ENCODE assay signal across 1 cellular context in genomic region chr6:144095134-144096002, GRCh38.
TF ChIP-seq lines count a peak whose summit lies in the region.

Gene SF3B5, minus strand, starts transcription at chr6:144095573. Its CDS starts 76 bp downstream, at chr6:144095497.

TF ChIP-seq in HepG2, 621 proteins besides CTCF, POLR2A, EP300 and RAD21 (continued from another document and continues in another):
- TF ChIP-seq ZBED4 (CRISPR knock-in tag; IDR thresholded peaks at IDR 0.05; ENCODE audit: borderline replicate concordance): 0 out of 2 replicates have a peak, but pooled peaks have one; percentile 51
- TF ChIP-seq ZNF256 (CRISPR knock-in tag; conservative IDR thresholded peaks at IDR 0.05): no peak
- TF ChIP-seq ZNF20 (CRISPR knock-in tag; IDR thresholded peaks at IDR 0.05): no peak
- TF ChIP-seq FOXK1 (CRISPR knock-in tag; IDR thresholded peaks at IDR 0.05; ENCODE audit: borderline replicate concordance, low read depth): peak; percentile 98
- TF ChIP-seq ZBTB38 (CRISPR knock-in tag; IDR thresholded peaks at IDR 0.05): no peak; the same call in none of the 2 replicates
- no peak for TF ChIP-seq ZNF18 (CRISPR knock-in tag; IDR thresholded peaks at IDR 0.05; ENCODE audit: insufficient replicate concordance)
- TF ChIP-seq ZNF276 (CRISPR knock-in tag; IDR thresholded peaks at IDR 0.05; ENCODE audit: low read depth): no peak
- peak; percentile 45; the same call in 1 of the 2 replicates for TF ChIP-seq PAXIP1 (CRISPR knock-in tag; conservative IDR thresholded peaks at IDR 0.05)
- 0 out of 2 replicates have a peak, but pooled peaks have one; percentile 41 for TF ChIP-seq NFE2 (CRISPR knock-in tag; IDR thresholded peaks at IDR 0.05)
- TF ChIP-seq ZNF251 (CRISPR knock-in tag; IDR thresholded peaks at IDR 0.05): peak; percentile 91; the same call in 1 of the 2 replicates
- peak; percentile 77 for TF ChIP-seq XRCC5 (optimal IDR thresholded peaks at IDR 0.05; ENCODE audit: low read length)
- TF ChIP-seq ZNF451 (CRISPR knock-in tag; IDR thresholded peaks at IDR 0.05): peak; percentile 67
- TF ChIP-seq ZNF441 (CRISPR knock-in tag; IDR thresholded peaks at IDR 0.05; ENCODE audit: borderline replicate concordance): peak; percentile 64
- TF ChIP-seq ZNF34 (CRISPR knock-in tag; IDR thresholded peaks at IDR 0.05; ENCODE audit: borderline replicate concordance): 0 out of 2 replicates have a peak, but pooled peaks have one; percentile 76
- no peak for TF ChIP-seq SP1 (IDR thresholded peaks at IDR 0.05)
- peak; percentile 98 for TF ChIP-seq SP1 (CRISPR knock-in tag; IDR thresholded peaks at IDR 0.05)
- no peak for TF ChIP-seq ZNF17 (CRISPR knock-in tag; IDR thresholded peaks at IDR 0.05)
- no peak for TF ChIP-seq JDP2 (CRISPR knock-in tag; IDR thresholded peaks at IDR 0.05; ENCODE audit: borderline replicate concordance)
- peak; percentile 87 for TF ChIP-seq RBAK (CRISPR knock-in tag; IDR thresholded peaks at IDR 0.05)
- TF ChIP-seq NR2F1 (CRISPR knock-in tag; IDR thresholded peaks at IDR 0.05): no peak
- TF ChIP-seq ZNF557 (CRISPR knock-in tag; IDR thresholded peaks at IDR 0.05): no peak; the same call in 1 of the 2 replicates
- TF ChIP-seq POLR2AphosphoS5 (IDR thresholded peaks at IDR 0.05; ENCODE audit: low read depth, low read length): peak; percentile 98
- no peak for TF ChIP-seq NR1H2 (CRISPR knock-in tag; IDR thresholded peaks at IDR 0.05; ENCODE audit: borderline replicate concordance, low read depth)
- peak; percentile 100 for TF ChIP-seq KAT8 (CRISPR knock-in tag; IDR thresholded peaks at IDR 0.05)
- no peak for TF ChIP-seq ZNF180 (CRISPR knock-in tag; IDR thresholded peaks at IDR 0.05; ENCODE audit: borderline replicate concordance, low read depth)
- no peak for TF ChIP-seq ZNF7 (CRISPR knock-in tag; IDR thresholded peaks at IDR 0.05)
- TF ChIP-seq ZNF101 (CRISPR knock-in tag; IDR thresholded peaks at IDR 0.05; ENCODE audit: borderline replicate concordance, low read depth): 0 out of 2 replicates have a peak, but pooled peaks have one; percentile 89
- TF ChIP-seq SATB2 (CRISPR knock-in tag; IDR thresholded peaks at IDR 0.05): 0 out of 2 replicates have a peak, but pooled peaks have one; percentile 53
- peak; percentile 96 for TF ChIP-seq SALL1 (CRISPR knock-in tag; IDR thresholded peaks at IDR 0.05)
- TF ChIP-seq ZNF766 (CRISPR knock-in tag; IDR thresholded peaks at IDR 0.05; ENCODE audit: borderline replicate concordance): no peak
- no peak for TF ChIP-seq SMC3 (IDR thresholded peaks at IDR 0.05; ENCODE audit: low read length)
- peak; percentile 57 for TF ChIP-seq NFAT5 (CRISPR knock-in tag; IDR thresholded peaks at IDR 0.05)
- peak; percentile 75 for TF ChIP-seq MED1 (CRISPR knock-in tag; IDR thresholded peaks at IDR 0.05)
- 0 out of 2 replicates have a peak, but pooled peaks have one; percentile 36 for TF ChIP-seq PRDM4 (CRISPR knock-in tag; IDR thresholded peaks at IDR 0.05; ENCODE audit: borderline replicate concordance)
- no peak for TF ChIP-seq THYN1 (CRISPR knock-in tag; IDR thresholded peaks at IDR 0.05; ENCODE audit: borderline replicate concordance, low read depth)
- TF ChIP-seq ZBTB7A (CRISPR knock-in tag; IDR thresholded peaks at IDR 0.05): no peak
- no peak for TF ChIP-seq FOXJ3 (CRISPR knock-in tag; IDR thresholded peaks at IDR 0.05; ENCODE audit: borderline replicate concordance)
- TF ChIP-seq MED8 (CRISPR knock-in tag; IDR thresholded peaks at IDR 0.05; ENCODE audit: insufficient replicate concordance): no peak
- no peak for TF ChIP-seq THAP8 (CRISPR knock-in tag; IDR thresholded peaks at IDR 0.05; ENCODE audit: borderline replicate concordance)
- TF ChIP-seq ZBTB7B (CRISPR knock-in tag; IDR thresholded peaks at IDR 0.05): peak; percentile 75; the same call in 1 of the 2 replicates
- no peak for TF ChIP-seq ZNF10 (CRISPR knock-in tag; IDR thresholded peaks at IDR 0.05; ENCODE audit: borderline replicate concordance, low read depth)
- TF ChIP-seq RORA (CRISPR knock-in tag; IDR thresholded peaks at IDR 0.05): no peak
- TF ChIP-seq ZNF382 (CRISPR knock-in tag; IDR thresholded peaks at IDR 0.05; ENCODE audit: borderline replicate concordance): no peak
- peak; percentile 100 for TF ChIP-seq PHF20 (CRISPR knock-in tag; IDR thresholded peaks at IDR 0.05)
- no peak for TF ChIP-seq CC2D1A (CRISPR knock-in tag; IDR thresholded peaks at IDR 0.05)
- peak; percentile 35 for TF ChIP-seq AGO2 (optimal IDR thresholded peaks at IDR 0.05; ENCODE audit: low read depth, low read length)
- no peak for TF ChIP-seq ZNF678 (CRISPR knock-in tag; IDR thresholded peaks at IDR 0.05)
- peak; percentile 52 for TF ChIP-seq ZNF121 (CRISPR knock-in tag; IDR thresholded peaks at IDR 0.05)
- TF ChIP-seq ZNF33B (CRISPR knock-in tag; IDR thresholded peaks at IDR 0.05): no peak; the same call in 1 of the 2 replicates
